In genomic region chr6:126195625-126196236, GRCh38 we compare ENCODE assay signal across 1 cellular context.
A peak's percentile ranks its signal among the peaks of the same experiment; 100 is the strongest.
TF ChIP-seq lines count a peak whose summit lies in the region.

No MANE protein-coding gene starts in this region.

TF ChIP-seq in K562, 482 proteins besides CTCF, POLR2A, EP300 and RAD21 (continued from another document and continues in another):
- TF ChIP-seq CHD7 (IDR thresholded peaks at IDR 0.05; ENCODE audit: low read depth, low read length) (no peak), ZNF354B (CRISPR knock-in tag; IDR thresholded peaks at IDR 0.05) (no peak), LARP7 (IDR thresholded peaks at IDR 0.05) (no peak), DLX4 (CRISPR knock-in tag; IDR thresholded peaks at IDR 0.05) (no peak), SMARCC2 (IDR thresholded peaks at IDR 0.05; ENCODE audit: low read depth) (no peak), MTA2 (IDR thresholded peaks at IDR 0.05; ENCODE audit: low read depth) (no peak), NR4A1 (CRISPR knock-in tag; IDR thresholded peaks at IDR 0.05) (no peak), NR4A1 (tag; IDR thresholded peaks at IDR 0.05) (no peak), DPF2 (IDR thresholded peaks at IDR 0.05) (peak; percentile 50; the same call in 1 of the 2 replicates), ZC3H4 (CRISPR knock-in tag; IDR thresholded peaks at IDR 0.05; ENCODE audit: borderline replicate concordance) (no peak), RBBP5 (IDR thresholded peaks at IDR 0.05; ENCODE audit: borderline replicate concordance, insufficient read depth, low read length, poor library complexity, severe bottlenecking) (no peak), FOXM1 (IDR thresholded peaks at IDR 0.05; ENCODE audit: low read depth) (peak; percentile 72; the same call in 1 of the 2 replicates), FOXM1 (CRISPR knock-in tag; IDR thresholded peaks at IDR 0.05; ENCODE audit: low read depth) (no peak), FOXO4 (CRISPR knock-in tag; IDR thresholded peaks at IDR 0.05) (no peak), CEBPG (CRISPR knock-in tag; IDR thresholded peaks at IDR 0.05) (peak; percentile 86), CEBPG (tag; conservative IDR thresholded peaks at IDR 0.05 in 1 of 2, IDR thresholded peaks at IDR 0.05 in 1 of 2) (peak; percentile 8 to 95; a peak in 2 of 4 replicates), CTBP1 (IDR thresholded peaks at IDR 0.05; ENCODE audit: borderline replicate concordance) (0 out of 2 replicates have a peak, but pooled peaks have one; percentile 34), RB1 (IDR thresholded peaks at IDR 0.05; ENCODE audit: low read depth) (no peak), CCAR2 (IDR thresholded peaks at IDR 0.05; ENCODE audit: low read depth, low read length) (no peak), CHAMP1 (IDR thresholded peaks at IDR 0.05) (no peak), RERE (CRISPR knock-in tag; IDR thresholded peaks at IDR 0.05; ENCODE audit: borderline replicate concordance) (no peak), NR2C1 (IDR thresholded peaks at IDR 0.05) (no peak), NR2C1 (tag; IDR thresholded peaks at IDR 0.05) (no peak), XRCC5 (IDR thresholded peaks at IDR 0.05; ENCODE audit: low read depth, low read length) (no peak), SAFB2 (IDR thresholded peaks at IDR 0.05; ENCODE audit: borderline replicate concordance, low read depth, low read length, severe bottlenecking) (no peak), TCF3 (CRISPR knock-in tag; IDR thresholded peaks at IDR 0.05) (peak; percentile 81), ATF1 (CRISPR knock-in tag; IDR thresholded peaks at IDR 0.05) (no peak), ATF1 (tag; IDR thresholded peaks at IDR 0.05) (peak; percentile 55), SIN3A (IDR thresholded peaks at IDR 0.05; ENCODE audit: borderline replicate concordance in 2 of 2, control insufficient read depth in 1 of 2, low read depth in 2 of 2, low read length in 2 of 2) (no peak), ETS1 (conservative IDR thresholded peaks at IDR 0.05; ENCODE audit: control insufficient read depth, low read depth, low read length) (no peak), MBD2 (IDR thresholded peaks at IDR 0.05; ENCODE audit: borderline replicate concordance, low read depth) (no peak), BCL6 (CRISPR knock-in tag; IDR thresholded peaks at IDR 0.05) (no peak), MAZ (CRISPR knock-in tag; conservative IDR thresholded peaks at IDR 0.05 in 1 of 2, IDR thresholded peaks at IDR 0.05 in 1 of 2) (no peak), TEAD4 (IDR thresholded peaks at IDR 0.05; ENCODE audit: low read length) (peak; percentile 73), TEAD4 (CRISPR knock-in tag; IDR thresholded peaks at IDR 0.05; ENCODE audit: borderline replicate concordance) (no peak), NCOA2 (IDR thresholded peaks at IDR 0.05; ENCODE audit: partially characterized antibody in 2 of 2) (no peak), ZNF584 (CRISPR knock-in tag; IDR thresholded peaks at IDR 0.05; ENCODE audit: low read depth) (no peak), HDGF (IDR thresholded peaks at IDR 0.05) (no peak), MECOM (CRISPR knock-in tag; IDR thresholded peaks at IDR 0.05) (no peak), USF2 (CRISPR knock-in tag; IDR thresholded peaks at IDR 0.05) (peak; percentile 68), MAFK (IDR thresholded peaks at IDR 0.05; ENCODE audit: low read length) (no peak)
